Comparison of ENCODE assay signal across 37 cellular contexts in genomic region chr22:38618258-38618657, GRCh38. TPM values are rescaled to one million over a fixed set of nuclear protein-coding genes. Genes with fewer than 3 reads are reported as not detected.
"Had no signal": no experiment of that assay in that cellular context is flagged by ENCODE, and none has a peak within 500 bp of the region (broad histone marks: within the 10 kb centered on the region; RNA-seq: fewer than 3 reads in every experiment).

No MANE protein-coding gene starts in this region.

- H3K9me3 ChIP-seq: adrenal gland, ascending aorta, body of pancreas had no signal

- H3K27ac ChIP-seq: adrenal gland, ascending aorta, body of pancreas, brain microvascular endothelial cell, cardiac muscle cell had no signal

- H3K36me3 ChIP-seq: adrenal gland, ascending aorta, brain microvascular endothelial cell had no signal

- H3K4me3 Mint-ChIP-seq: activated naive CD4-positive, alpha-beta T cell treated with anti-CD3 and anti-CD28 coated beads for 36 hours; activated naive CD4-positive, alpha-beta T cell treated with anti-CD3 and anti-CD28 coated beads, Interleukin-2, amount 10 ng/mL, durations not matched to agents 7 days and 5 days; activated naive CD4-positive, alpha-beta T cell treated with anti-CD3 and anti-CD28 coated beads, Interleukin-2, amount 50 U/mL, for 24 hours; activated naive CD8-positive, alpha-beta T cell; activated naive CD8-positive, alpha-beta T cell treated with anti-CD3 and anti-CD28 coated beads for 36 hours; activated naive CD8-positive, alpha-beta T cell treated with anti-CD3 and anti-CD28 coated beads, Interleukin-2, amount 10 ng/mL, durations not matched to agents 7 days and 5 days; activated naive CD8-positive, alpha-beta T cell treated with anti-CD3 and anti-CD28 coated beads, Interleukin-2, amount 50 U/mL, for 24 hours; activated T-cell treated with anti-CD3 and anti-CD28 coated beads, Interleukin-2, amount 50 U/mL, for 24 hours; activated T-cell treated with anti-CD3 and anti-CD28 coated beads, Interleukin-2, amount 50 U/mL, for 4 hours; activated T-cell treated with anti-CD3 and anti-CD28 coated beads, Interleukin-2, amount 50 U/mL, for 72 hours; activated T-helper 1 cell treated with anti-CD3 and anti-CD28 coated beads, Interleukin-12 subunit alpha, Interleukin-12 subunit beta, Interleukin-2, Interleukin-4 antibody, amounts not matched to agents 30 ng/mL and 10 ng/mL and 1 ng/mL, durations not matched to agents 14 hours and 24 hours and 36 hours; activated T-helper 17 cell treated with anti-CD3 and anti-CD28 coated beads, Interleukin-2, amount 50 U/mL, for 72 hours; brain; central memory CD8-positive, alpha-beta T cell had no signal

- H3K27me3 ChIP-seq: adrenal gland, ascending aorta, body of pancreas, brain microvascular endothelial cell, cardiac muscle cell had no signal

- H3K36me3 Mint-ChIP-seq: activated naive CD4-positive, alpha-beta T cell treated with anti-CD3 and anti-CD28 coated beads, Interleukin-2, amount 10 ng/mL, durations not matched to agents 7 days and 5 days; activated naive CD8-positive, alpha-beta T cell treated with anti-CD3 and anti-CD28 coated beads, Interleukin-2, amount 10 ng/mL, durations not matched to agents 7 days and 5 days had no signal

- H3K4me3 ChIP-seq: adrenal gland, ascending aorta, body of pancreas, cardiac muscle cell had no signal

- ATAC-seq: activated naive CD4-positive, alpha-beta T cell treated with anti-CD3 and anti-CD28 coated beads, Interleukin-2, amount 50 U/mL, for 72 hours; activated naive CD8-positive, alpha-beta T cell treated with anti-CD3 and anti-CD28 coated beads, Interleukin-2, amount 50 U/mL, for 24 hours; activated T-cell treated with anti-CD3 and anti-CD28 coated beads, Interleukin-2, amount 50 U/mL, for 4 hours; activated T-cell treated with anti-CD3 and anti-CD28 coated beads, Interleukin-2, amount 50 U/mL, for 72 hours; activated T-helper 17 cell treated with anti-CD3 and anti-CD28 coated beads, Interleukin-2, amount 50 U/mL, for 72 hours; body of pancreas had no signal

- H3K4me1 ChIP-seq: adrenal gland, ascending aorta, body of pancreas had no signal

- H3K9me3 Mint-ChIP-seq: activated naive CD4-positive, alpha-beta T cell treated with anti-CD3 and anti-CD28 coated beads for 36 hours; activated naive CD4-positive, alpha-beta T cell treated with anti-CD3 and anti-CD28 coated beads, Interleukin-2, amount 50 U/mL, for 24 hours; activated naive CD8-positive, alpha-beta T cell treated with anti-CD3 and anti-CD28 coated beads, Interleukin-2, amount 50 U/mL, for 24 hours; activated T-cell treated with anti-CD3 and anti-CD28 coated beads, Interleukin-2, amount 50 U/mL, for 72 hours; activated T-helper 17 cell treated with anti-CD3 and anti-CD28 coated beads, Interleukin-2, amount 50 U/mL, for 72 hours; central memory CD8-positive, alpha-beta T cell had no signal

- DNase-seq: activated effector memory CD4-positive, alpha-beta T cell treated with anti-CD3 and anti-CD28 coated beads, Interleukin-2, amount 50 U/mL, for 16 hours; activated effector memory CD4-positive, alpha-beta T cell treated with Interleukin-2 at 50 U/mL for 16 hours; activated gamma-delta T cell; activated gamma-delta T cell treated with Interleukin-2 at 50 U/mL for 16 hours; activated naive CD4-positive, alpha-beta T cell; activated naive CD4-positive, alpha-beta T cell treated with anti-CD3 and anti-CD28 coated beads for 36 hours; activated naive CD4-positive, alpha-beta T cell treated with anti-CD3 and anti-CD28 coated beads, Interleukin-2, amount 10 ng/mL, durations not matched to agents 7 days and 5 days; activated naive CD4-positive, alpha-beta T cell treated with anti-CD3 and anti-CD28 coated beads, Interleukin-2, amount 50 U/mL, for 16 hours; activated naive CD4-positive, alpha-beta T cell treated with Interleukin-2 at 50 U/mL for 16 hours; activated naive CD8-positive, alpha-beta T cell treated with anti-CD3 and anti-CD28 coated beads for 36 hours; activated naive CD8-positive, alpha-beta T cell treated with anti-CD3 and anti-CD28 coated beads, Interleukin-2, amount 10 ng/mL, durations not matched to agents 7 days and 5 days; activated naive CD8-positive, alpha-beta T cell treated with anti-CD3 and anti-CD28 coated beads, Interleukin-2, amount 50 U/mL, for 24 hours; activated T-cell treated with anti-CD3 and anti-CD28 coated beads, Interleukin-2, amount 50 U/mL, for 1 hour; activated T-cell treated with anti-CD3 and anti-CD28 coated beads, Interleukin-2, amount 50 U/mL, for 24 hours; activated T-cell treated with anti-CD3 and anti-CD28 coated beads, Interleukin-2, amount 50 U/mL, for 4 hours; activated T-cell treated with anti-CD3 and anti-CD28 coated beads, Interleukin-2, amount 50 U/mL, for 48 hours; activated T-cell treated with anti-CD3 and anti-CD28 coated beads, Interleukin-2, amount 50 U/mL, for 72 hours; adrenal gland; amniotic stem cell; amygdala; anterior cingulate cortex; aorta; body of pancreas; caudate nucleus; central memory CD4-positive, alpha-beta T cell; cerebellar nuclear complex had no signal

- H3K27ac Mint-ChIP-seq: activated naive CD4-positive, alpha-beta T cell treated with anti-CD3 and anti-CD28 coated beads for 36 hours; activated naive CD4-positive, alpha-beta T cell treated with anti-CD3 and anti-CD28 coated beads, Interleukin-2, amount 10 ng/mL, durations not matched to agents 7 days and 5 days; activated naive CD4-positive, alpha-beta T cell treated with anti-CD3 and anti-CD28 coated beads, Interleukin-2, amount 50 U/mL, for 24 hours; activated naive CD4-positive, alpha-beta T cell treated with anti-CD3 and anti-CD28 coated beads, Interleukin-2, amount 50 U/mL, for 72 hours; activated naive CD8-positive, alpha-beta T cell; activated naive CD8-positive, alpha-beta T cell treated with anti-CD3 and anti-CD28 coated beads for 36 hours; activated naive CD8-positive, alpha-beta T cell treated with anti-CD3 and anti-CD28 coated beads, Interleukin-2, amount 10 ng/mL, durations not matched to agents 7 days and 5 days; activated naive CD8-positive, alpha-beta T cell treated with anti-CD3 and anti-CD28 coated beads, Interleukin-2, amount 50 U/mL, for 24 hours; activated T-cell treated with anti-CD3 and anti-CD28 coated beads, Interleukin-2, amount 50 U/mL, for 24 hours; activated T-cell treated with anti-CD3 and anti-CD28 coated beads, Interleukin-2, amount 50 U/mL, for 72 hours; activated T-helper 1 cell treated with anti-CD3 and anti-CD28 coated beads, Interleukin-12 subunit alpha, Interleukin-12 subunit beta, Interleukin-2, Interleukin-4 antibody, amounts not matched to agents 30 ng/mL and 10 ng/mL and 1 ng/mL, durations not matched to agents 14 hours and 24 hours and 36 hours; activated T-helper 17 cell treated with anti-CD3 and anti-CD28 coated beads, Interleukin-2, amount 50 U/mL, for 72 hours; activated T-helper 2 cell treated with anti-CD3 and anti-CD28 coated beads, Interferon-gamma antibody, Interleukin-2, Interleukin-4, amounts not matched to agents 10 μg/mL and 5 μg/mL and 100 μg/mL, durations not matched to agents 14 hours and 24 hours and 36 hours; brain had no signal

- H3K27me3 Mint-ChIP-seq: activated naive CD4-positive, alpha-beta T cell treated with anti-CD3 and anti-CD28 coated beads, Interleukin-2, amount 50 U/mL, for 24 hours; activated naive CD8-positive, alpha-beta T cell treated with anti-CD3 and anti-CD28 coated beads for 36 hours; activated naive CD8-positive, alpha-beta T cell treated with anti-CD3 and anti-CD28 coated beads, Interleukin-2, amount 50 U/mL, for 24 hours had no signal

- H3K4me1 Mint-ChIP-seq: activated naive CD4-positive, alpha-beta T cell treated with anti-CD3 and anti-CD28 coated beads, Interleukin-2, amount 10 ng/mL, durations not matched to agents 7 days and 5 days; activated naive CD4-positive, alpha-beta T cell treated with anti-CD3 and anti-CD28 coated beads, Interleukin-2, amount 50 U/mL, for 24 hours; activated naive CD8-positive, alpha-beta T cell treated with anti-CD3 and anti-CD28 coated beads for 36 hours; activated naive CD8-positive, alpha-beta T cell treated with anti-CD3 and anti-CD28 coated beads, Interleukin-2, amount 10 ng/mL, durations not matched to agents 7 days and 5 days; activated naive CD8-positive, alpha-beta T cell treated with anti-CD3 and anti-CD28 coated beads, Interleukin-2, amount 50 U/mL, for 24 hours; activated T-helper 17 cell treated with anti-CD3 and anti-CD28 coated beads, Interleukin-2, amount 50 U/mL, for 72 hours; central memory CD8-positive, alpha-beta T cell had no signal

RNA-seq across cellular contexts. Expression of gene DMC1, which starts 48.3 kb away (rescaled TPM):
- total RNA-seq: ascending aorta had no signal
- polyA plus RNA-seq: cardiac muscle cell had no signal
